In genomic region chr3:197024881-197025735, GRCh38 we compare ENCODE assay signal across 22 cellular contexts. TPM values are rescaled to one million over a fixed set of nuclear protein-coding genes. Genes with fewer than 3 reads are reported as not detected.
A peak's percentile ranks its signal among the peaks of the same experiment; 100 is the strongest.
DNase-seq lines count a peak whose midpoint lies in the region; ATAC-seq and TF ChIP-seq lines count a peak whose summit lies in the region.
"Had no signal": no experiment of that assay in that cellular context is flagged by ENCODE, and none has a peak within 500 bp of the region (broad histone marks: within the 10 kb centered on the region; RNA-seq: fewer than 3 reads in every experiment).

No MANE protein-coding gene starts in this region.

- no peaks in the 10 kb centered on the region for H3K36me3 Mint-ChIP-seq in naive B cell
- H3K36me3 Mint-ChIP-seq in T-cell, result no peaks in the 10 kb centered on the region
- H3K36me3 Mint-ChIP-seq in activated CD4-positive, alpha-beta T cell treated with anti-CD3 and anti-CD28 coated beads, Interleukin-2, amount 10 ng/mL, durations not matched to agents 7 days and 5 days (ENCODE audit: low read depth), result no peaks in the 10 kb centered on the region

- DNase-seq in activated effector memory CD4-positive, alpha-beta T cell treated with anti-CD3 and anti-CD28 coated beads, Interleukin-2, amount 50 U/mL, for 16 hours, result peak; percentile 52
- DNase-seq in activated effector memory CD4-positive, alpha-beta T cell treated with Interleukin-2 at 50 U/mL for 16 hours, result no peak
- DNase-seq in coronary artery (ENCODE audit: low spot score), result peak; percentile 69
- no peak for DNase-seq in naive B cell
- DNase-seq in activated CD4-positive, CD25-positive, alpha-beta regulatory T cell (lab: John Stamatoyannopoulos, UW), result no peak
- DNase-seq in T-cell, result no peak
- DNase-seq in activated CD4-positive, alpha-beta T cell treated with anti-CD3 and anti-CD28 coated beads, Interleukin-2, amount 10 ng/mL, durations not matched to agents 7 days and 5 days, result no peak
- DNase-seq: activated naive CD4-positive, alpha-beta T cell treated with anti-CD3 and anti-CD28 coated beads, Interleukin-2, amount 50 U/mL, for 16 hours; Calu3; central memory CD4-positive, alpha-beta T cell; EL; mucosa of descending colon; NCI-H146; NCI-H2171 treated with DMSO at 0.1 percent for 48 hours; SK-N-SH; small intestine had no signal

- H3K27ac Mint-ChIP-seq in naive B cell (peak overlapping the region in 4 of 6 donors; percentile 46 to 91 (median 86)), T-cell (no peak overlapping the region)
- no peak overlapping the region for H3K27ac Mint-ChIP-seq in activated CD4-positive, alpha-beta T cell treated with anti-CD3 and anti-CD28 coated beads, Interleukin-2, amount 10 ng/mL, durations not matched to agents 7 days and 5 days
- H3K27ac Mint-ChIP-seq: stimulated activated naive CD8-positive, alpha-beta T cell treated with anti-CD3 and anti-CD28 coated beads, Interleukin-15, Interleukin-2, amounts not matched to agents 100 ng/mL and 50 ng/mL, for 24 hours had no signal

- H3K27ac ChIP-seq in coronary artery, result no peak overlapping the region
- H3K27ac ChIP-seq: tibial artery had no signal

- H3K4me3 Mint-ChIP-seq in naive B cell, result peak overlapping the region in 4 of 8 donors; percentile 49 to 84 (median 61)
- H3K4me3 Mint-ChIP-seq in T-cell, result no peak overlapping the region
- no peak overlapping the region for H3K4me3 Mint-ChIP-seq in activated CD4-positive, alpha-beta T cell treated with anti-CD3 and anti-CD28 coated beads, Interleukin-2, amount 10 ng/mL, durations not matched to agents 7 days and 5 days
- H3K4me3 Mint-ChIP-seq: stimulated activated naive CD8-positive, alpha-beta T cell treated with anti-CD3 and anti-CD28 coated beads, Interleukin-15, Interleukin-2, amounts not matched to agents 100 ng/mL and 50 ng/mL, for 24 hours had no signal

- TF ChIP-seq CTCF in coronary artery (IDR thresholded peaks at IDR 0.05), result no peak

- H3K27me3 Mint-ChIP-seq in naive B cell (peaks cover 30 to 53% (median 46%) of the 10 kb centered on the region in 3 donors), T-cell (peaks cover 4 to 6% of the 10 kb centered on the region in 2 donors)
- H3K27me3 Mint-ChIP-seq in activated CD4-positive, alpha-beta T cell treated with anti-CD3 and anti-CD28 coated beads, Interleukin-2, amount 10 ng/mL, durations not matched to agents 7 days and 5 days, result peaks cover 6% of the 10 kb centered on the region
- H3K27me3 Mint-ChIP-seq: stimulated activated naive CD8-positive, alpha-beta T cell treated with anti-CD3 and anti-CD28 coated beads, Interleukin-15, Interleukin-2, amounts not matched to agents 100 ng/mL and 50 ng/mL, for 24 hours had no signal

- ATAC-seq in naive B cell (ENCODE audit: low read depth in 2 of 2) (no peak), T-cell (replicated peaks in 1 of 4) (no peak), HG03432 (IDR thresholded peaks at IDR 0.05; ENCODE audit: unreplicated experiment) (no peak)
- ATAC-seq: activated CD4-positive, CD25-positive, alpha-beta regulatory T cell treated with anti-CD3 and anti-CD28 coated beads, Interleukin-2, amount 50 U/mL, for 24 hours; K562; mucosa of descending colon had no signal

- H3K9me3 Mint-ChIP-seq in naive B cell (no peaks in the 10 kb centered on the region), T-cell (no peaks in the 10 kb centered on the region)
- H3K9me3 Mint-ChIP-seq in activated CD4-positive, alpha-beta T cell treated with anti-CD3 and anti-CD28 coated beads, Interleukin-2, amount 10 ng/mL, durations not matched to agents 7 days and 5 days, result no peaks in the 10 kb centered on the region
- H3K9me3 Mint-ChIP-seq: stimulated activated naive CD8-positive, alpha-beta T cell treated with anti-CD3 and anti-CD28 coated beads, Interleukin-15, Interleukin-2, amounts not matched to agents 100 ng/mL and 50 ng/mL, for 24 hours had no signal

- CTCF ChIA-PET in T-cell (lab: Charles Lee), result no interaction called here
- CTCF ChIA-PET in activated CD4-positive, alpha-beta T cell treated with anti-CD3 and anti-CD28 coated beads, Interleukin-2, amount 10 ng/mL, durations not matched to agents 7 days and 5 days (lab: Charles Lee), result interaction anchor here (0.5 to 2.5 kb wide), 2 partner anchors 22 to 30 kb away, joined by 3 to 7 read pairs; no protein-coding TSS in a partner anchor

- H3K4me1 Mint-ChIP-seq in naive B cell, result peaks cover 23 to 51% (median 36%) of the 10 kb centered on the region in 3 donors
- H3K4me1 Mint-ChIP-seq in T-cell, result peaks cover 8 to 19% (median 18%) of the 10 kb centered on the region in 3 donors
- peaks cover 19% of the 10 kb centered on the region for H3K4me1 Mint-ChIP-seq in activated CD4-positive, alpha-beta T cell treated with anti-CD3 and anti-CD28 coated beads, Interleukin-2, amount 10 ng/mL, durations not matched to agents 7 days and 5 days

- POLR2A ChIA-PET in T-cell (lab: Charles Lee), result no interaction called here
- POLR2A ChIA-PET in activated CD4-positive, alpha-beta T cell treated with anti-CD3 and anti-CD28 coated beads, Interleukin-2, amount 10 ng/mL, durations not matched to agents 7 days and 5 days (lab: Charles Lee), result no interaction called here

- no peak overlapping the region for H3K4me3 ChIP-seq in coronary artery
- H3K4me3 ChIP-seq: HAP-1, K562, mucosa of descending colon, tibial artery had no signal

RNA-seq across cellular contexts. Expression of gene MELTF, which starts 4.5 kb away (rescaled TPM):
- under 1 TPM in 1 of 6 donors, not detected in 5; 0.61 TPM for polyA plus RNA-seq in naive B cell (ENCODE audit: low read depth in 6 of 6)
- total RNA-seq in T-cell, result 1 to 10 TPM; 1.2 to 2.6 (median 1.6) TPM
- total RNA-seq in activated CD4-positive, alpha-beta T cell treated with anti-CD3 and anti-CD28 coated beads, Interleukin-2, amount 10 ng/mL, durations not matched to agents 7 days and 5 days, result 1 to 10 TPM; 4.8 to 6.4 TPM

RNA-seq across cellular contexts. Expression of gene PIGZ, which starts 56.5 kb away (rescaled TPM):
- 1 to 10 TPM in 3 of 6 donors, under 1 TPM in 2, not detected in 1; 0.45 to 2.6 (median 1.1) TPM for polyA plus RNA-seq in naive B cell (ENCODE audit: low read depth in 6 of 6)
- 1 to 10 TPM in 3 of 5 donors, under 1 TPM in 2; 0.28 to 1.3 (median 1.1) TPM for total RNA-seq in T-cell
- 1 to 10 TPM; 2.6 to 2.7 TPM for total RNA-seq in activated CD4-positive, alpha-beta T cell treated with anti-CD3 and anti-CD28 coated beads, Interleukin-2, amount 10 ng/mL, durations not matched to agents 7 days and 5 days

Comparison
In these comparisons a context has a peak if more than half of its experiments do, and no peak if none do; other contexts are left out.
1. DNase-seq: peak in activated effector memory CD4-positive, alpha-beta T cell treated with anti-CD3 and anti-CD28 coated beads, Interleukin-2, amount 50 U/mL, for 16 hours (single experiment) and coronary artery (single experiment); none in activated effector memory CD4-positive, alpha-beta T cell treated with Interleukin-2 at 50 U/mL for 16 hours (single experiment), naive B cell (single experiment), activated CD4-positive, CD25-positive, alpha-beta regulatory T cell (0 of 4), T-cell (0 of 34) and activated CD4-positive, alpha-beta T cell treated with anti-CD3 and anti-CD28 coated beads, Interleukin-2, amount 10 ng/mL, durations not matched to agents 7 days and 5 days (single experiment).
2. H3K27ac Mint-ChIP-seq: peak in naive B cell (4 of 6); none in T-cell (0 of 2) and activated CD4-positive, alpha-beta T cell treated with anti-CD3 and anti-CD28 coated beads, Interleukin-2, amount 10 ng/mL, durations not matched to agents 7 days and 5 days (single experiment).